ENCODE assay signal across 10 cellular contexts in the genomic region with DNA sequence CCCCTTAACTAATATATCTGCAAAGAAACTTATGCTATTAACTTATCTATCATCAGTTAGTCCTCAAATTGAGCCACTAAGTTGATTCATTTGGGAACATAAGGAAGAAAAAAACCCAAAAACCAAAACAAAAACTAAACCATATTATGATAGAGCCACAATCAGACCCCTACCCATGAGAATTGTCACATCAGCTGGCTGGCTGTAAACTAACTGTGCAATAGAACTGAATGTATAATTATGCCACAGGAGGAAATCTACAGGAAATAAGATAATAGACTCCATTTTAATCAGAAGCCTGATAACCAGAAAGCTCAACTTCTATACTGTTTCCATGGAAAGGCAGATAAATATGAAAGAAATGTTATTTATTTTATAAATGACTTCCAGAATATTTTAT.
"Had no signal": no experiment of that assay in that cellular context is flagged by ENCODE, and none has a peak within 500 bp of the region (broad histone marks: within the 10 kb centered on the region; RNA-seq: fewer than 3 reads in every experiment).

No MANE protein-coding gene starts in this region.

- H3K27ac Mint-ChIP-seq: activated naive CD4-positive, alpha-beta T cell treated with anti-CD3 and anti-CD28 coated beads, Interleukin-2, amount 10 ng/mL, durations not matched to agents 7 days and 5 days; stimulated activated naive CD8-positive, alpha-beta T cell treated with anti-CD3 and anti-CD28 coated beads, Interleukin-15, Interleukin-2, amounts not matched to agents 100 ng/mL and 50 ng/mL, for 24 hours had no signal

- H3K4me3 ChIP-seq: prostate gland had no signal

- H3K9me3 ChIP-seq: prostate gland, thoracic aorta had no signal

- H3K36me3 ChIP-seq: prostate gland had no signal

- H3K9me3 Mint-ChIP-seq: activated naive CD4-positive, alpha-beta T cell treated with anti-CD3 and anti-CD28 coated beads, Interleukin-2, amount 10 ng/mL, durations not matched to agents 7 days and 5 days; nephron; stimulated activated naive CD8-positive, alpha-beta T cell treated with anti-CD3 and anti-CD28 coated beads, Interleukin-15, Interleukin-2, amounts not matched to agents 100 ng/mL and 50 ng/mL, for 24 hours had no signal

- H3K4me3 Mint-ChIP-seq: activated naive CD4-positive, alpha-beta T cell treated with anti-CD3 and anti-CD28 coated beads, Interleukin-2, amount 10 ng/mL, durations not matched to agents 7 days and 5 days; nephron; stimulated activated naive CD8-positive, alpha-beta T cell treated with anti-CD3 and anti-CD28 coated beads, Interleukin-15, Interleukin-2, amounts not matched to agents 100 ng/mL and 50 ng/mL, for 24 hours; T-helper 17 cell had no signal

- DNase-seq: activated CD4-positive, alpha-beta T cell treated with anti-CD3 and anti-CD28 coated beads, Interleukin-2, amount 50 U/mL, for 1 hour; activated naive CD4-positive, alpha-beta T cell treated with anti-CD3 and anti-CD28 coated beads, Interleukin-2, amount 10 ng/mL, durations not matched to agents 7 days and 5 days; kidney; left ventricle myocardium superior; right cardiac atrium; T-helper 17 cell had no signal

- H3K27me3 Mint-ChIP-seq: activated naive CD4-positive, alpha-beta T cell treated with anti-CD3 and anti-CD28 coated beads, Interleukin-2, amount 10 ng/mL, durations not matched to agents 7 days and 5 days; stimulated activated naive CD8-positive, alpha-beta T cell treated with anti-CD3 and anti-CD28 coated beads, Interleukin-15, Interleukin-2, amounts not matched to agents 100 ng/mL and 50 ng/mL, for 24 hours had no signal
